Comparison of ENCODE assay signal across 33 cellular contexts in the genomic region with DNA sequence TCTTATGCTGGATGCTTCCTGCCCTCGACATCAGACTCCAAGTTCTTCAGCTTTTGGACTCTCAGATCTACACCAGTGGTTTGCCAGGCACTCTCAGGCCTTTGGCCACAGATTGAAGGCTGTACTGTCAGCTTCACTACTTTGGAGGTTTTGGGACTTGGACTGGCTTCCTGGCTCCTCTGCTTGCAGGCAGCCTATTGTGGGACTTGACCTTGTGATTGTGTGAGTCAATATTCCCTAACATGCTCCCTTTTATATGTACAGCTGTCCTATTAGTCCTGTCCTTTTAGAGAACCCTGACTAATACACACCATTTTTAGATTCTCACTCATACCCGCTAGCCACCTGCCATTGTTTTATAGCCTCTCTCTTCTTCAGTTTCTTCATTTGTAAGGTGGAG.
"Had no signal": no experiment of that assay in that cellular context is flagged by ENCODE, and none has a peak within 500 bp of the region (broad histone marks: within the 10 kb centered on the region; RNA-seq: fewer than 3 reads in every experiment).

No MANE protein-coding gene starts in this region.

- DNase-seq: activated B cell treated with CpG ODN at 0.5 μM for 24 hours; activated CD4-positive, alpha-beta memory T cell treated with anti-CD3 and anti-CD28 coated beads for 36 hours; activated CD4-positive, alpha-beta T cell treated with anti-CD3 and anti-CD28 coated beads for 4 hours; activated CD4-positive, alpha-beta T cell treated with anti-CD3 and anti-CD28 coated beads, Interleukin-2, amount 50 U/mL, for 1 hour; activated CD4-positive, CD25-positive, alpha-beta regulatory T cell treated with anti-CD3 and anti-CD28 coated beads, Interleukin-2, amount 50 U/mL, for 72 hours; activated CD8-positive, alpha-beta memory T cell treated with anti-CD3 and anti-CD28 coated beads, Interleukin-2, amount 50 U/mL, for 4 hours; activated gamma-delta T cell treated with Interleukin-2 at 50 U/mL for 16 hours; activated naive CD4-positive, alpha-beta T cell treated with anti-CD3 and anti-CD28 coated beads for 36 hours; activated T-cell treated with anti-CD3 and anti-CD28 coated beads for 4 hours; activated T-cell treated with anti-CD3 and anti-CD28 coated beads, Interleukin-2, amount 50 U/mL, for 4 hours; Kasumi-1; KG1; NCI-H1092 treated with DMSO at 0.1 percent for 48 hours; NCI-H1417; NCI-H146; NCI-H187; NCI-H2029 treated with DMSO at 0.1 percent for 48 hours; NCI-H2107; NCI-H2171; NCI-H510A; NCI-H526; NCI-H748 treated with DMSO at 0.1 percent for 48 hours; NK-92 treated with Interleukin-12 subunit alpha and Interleukin-12 subunit beta, amount 100 ng/mL, for 24 hours; PC-9; SIG-M5; T-cell; T-helper 17 cell had no signal

- H2AFZ ChIP-seq: PC-9 had no signal

- H3K9me3 ChIP-seq: adrenal gland had no signal

- H3K4me1 ChIP-seq: adrenal gland had no signal

- H3K4me2 ChIP-seq: PC-9 had no signal

- ATAC-seq: activated naive CD4-positive, alpha-beta T cell treated with anti-CD3 and anti-CD28 coated beads, Interleukin-2, amount 50 U/mL, for 72 hours; activated T-cell treated with anti-CD3 and anti-CD28 coated beads, Interleukin-2, amount 50 U/mL, for 4 hours; Right ventricle myocardium inferior; SK-N-SH treated with all-trans-retinoic acid at 6 μM for 48 hours; T-cell; T-helper 17 cell had no signal

- H3K27ac ChIP-seq: adrenal gland, PC-9, RWPE1, VCaP had no signal

- H3K4me3 ChIP-seq: adrenal gland, PC-9 had no signal

- H3K36me3 ChIP-seq: adrenal gland had no signal
